Comparison of ENCODE assay signal across 18 cellular contexts in the genomic region with DNA sequence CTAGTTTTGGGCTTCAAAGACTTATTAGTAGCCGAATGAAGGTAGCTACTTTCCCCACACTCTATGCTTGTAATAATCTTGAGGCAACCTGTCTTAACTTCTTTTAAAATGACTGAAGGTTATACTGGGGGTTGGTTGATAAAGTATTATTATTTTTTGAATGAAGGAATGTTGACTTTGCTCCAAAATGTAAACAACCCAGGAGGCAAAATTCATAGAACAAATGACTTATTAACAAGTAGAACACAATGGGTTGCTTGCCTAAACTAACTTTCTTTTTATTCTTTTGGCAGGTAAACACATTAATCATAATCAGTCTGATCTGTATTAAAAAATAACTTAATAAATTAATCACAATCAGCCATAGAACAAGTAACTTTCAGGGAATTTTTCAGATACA.
"Had no signal": no experiment of that assay in that cellular context is flagged by ENCODE, and none has a peak within 500 bp of the region (broad histone marks: within the 10 kb centered on the region; RNA-seq: fewer than 3 reads in every experiment).

No MANE protein-coding gene starts in this region.

- H3K27ac ChIP-seq: brain microvascular endothelial cell, heart right ventricle, lower lobe of right lung, spleen had no signal

- DNase-seq: activated CD4-positive, alpha-beta memory T cell treated with anti-CD3 and anti-CD28 coated beads, Interleukin-2, amount 10 ng/mL, durations not matched to agents 7 days and 5 days; activated CD4-positive, alpha-beta T cell treated with anti-CD3 and anti-CD28 coated beads for 4 hours; activated CD8-positive, alpha-beta memory T cell treated with anti-CD3 and anti-CD28 coated beads, Interleukin-2, amount 10 ng/mL, durations not matched to agents 7 days and 5 days; activated naive CD8-positive, alpha-beta T cell treated with anti-CD3 and anti-CD28 coated beads, Interleukin-2, amount 10 ng/mL, durations not matched to agents 7 days and 5 days; brain microvascular endothelial cell; cortex of kidney; effector CD4-positive, alpha-beta T cell; heart right ventricle; immature natural killer cell; lower lobe of right lung; sigmoid colon; spleen; stimulated activated CD4-positive, alpha-beta T cell treated with anti-CD3 and anti-CD28 coated beads, Interleukin-4, amount 100 ng/mL, for 4 hours; SW 1271; T-helper 2 cell; trophoblast cell had no signal

- H3K4me3 ChIP-seq: esophagus muscularis mucosa, heart right ventricle, lower lobe of right lung, sigmoid colon, spleen had no signal

- FAIRE-seq: TTC549 had no signal

- H3K4me1 ChIP-seq: esophagus muscularis mucosa, heart right ventricle, lower lobe of right lung, spleen had no signal

- H3K9me3 ChIP-seq: esophagus muscularis mucosa, heart right ventricle, lower lobe of right lung, sigmoid colon, spleen had no signal

- H3K27me3 ChIP-seq: brain microvascular endothelial cell, esophagus muscularis mucosa, heart right ventricle, sigmoid colon, spleen had no signal

- H3K36me3 ChIP-seq: brain microvascular endothelial cell, esophagus muscularis mucosa, heart right ventricle, lower lobe of right lung, sigmoid colon, spleen had no signal
